22 cellular contexts compared by ENCODE assay signal in the genomic region with DNA sequence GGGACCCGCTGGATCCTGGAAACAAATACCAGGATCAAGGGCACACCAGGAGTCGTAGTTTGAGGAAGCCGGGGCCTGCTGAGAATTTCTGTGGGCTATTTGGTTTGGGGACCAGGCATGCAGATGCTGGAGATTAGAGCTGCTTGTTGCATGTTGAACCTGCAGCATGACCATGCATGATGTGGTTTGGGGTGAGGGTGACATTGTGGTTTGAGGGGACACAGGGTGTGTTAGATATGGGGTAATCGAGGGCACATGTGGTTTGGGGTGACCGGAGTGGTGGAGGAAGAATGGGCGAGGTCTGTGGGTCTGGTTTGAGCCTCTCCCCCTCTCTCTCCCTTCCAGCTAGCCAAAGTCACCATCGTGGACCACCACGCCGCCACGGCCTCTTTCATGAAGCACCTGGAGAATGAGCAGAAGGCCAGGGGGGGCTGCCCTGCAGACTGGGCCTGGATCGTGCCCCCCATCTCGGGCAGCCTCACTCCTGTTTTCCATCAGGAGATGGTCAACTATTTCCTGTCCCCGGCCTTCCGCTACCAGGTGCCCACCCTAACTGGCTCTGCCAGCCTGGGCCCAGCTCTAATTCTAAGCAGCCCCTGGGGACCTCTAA. TPM values are rescaled to one million over a fixed set of nuclear protein-coding genes. Genes with fewer than 3 reads are reported as not detected.
"Had no signal": no experiment of that assay in that cellular context is flagged by ENCODE, and none has a peak within 500 bp of the region (broad histone marks: within the 10 kb centered on the region; RNA-seq: fewer than 3 reads in every experiment).

No MANE protein-coding gene starts in this region.

- H3K27ac ChIP-seq: coronary artery, hepatocyte, parathyroid adenoma, prostate gland, right lobe of liver, tibial artery, upper lobe of right lung, vagina had no signal

- H3K27ac Mint-ChIP-seq: endodermal cell; natural killer cell treated with Interleukin-12 subunit alpha and Interleukin-12 subunit beta and Interleukin-15 and Interleukin-18, amount 100 ng/mL, for 72 hours; stimulated activated memory B cell treated with anti-CD40 and anti-IgM and Interleukin-4, amounts not matched to agents 10 μg/mL and 1 μg/mL and 100 μg/mL, for 72 hours; stimulated activated naive CD8-positive, alpha-beta T cell treated with anti-CD3 and anti-CD28 coated beads, Interleukin-15, Interleukin-2, amounts not matched to agents 100 ng/mL and 50 ng/mL, for 24 hours had no signal

- H3K4me3 ChIP-seq: coronary artery, hepatocyte, prostate gland, right lobe of liver, spleen, tibial artery, upper lobe of right lung, vagina had no signal

- H3K27me3 ChIP-seq: hepatocyte, right lobe of liver, upper lobe of right lung, vagina had no signal

- H3K9me3 ChIP-seq: prostate gland, right lobe of liver, spleen, tibial artery, upper lobe of right lung, vagina had no signal

- H2AFZ ChIP-seq: hepatocyte, parathyroid adenoma had no signal

- H3K4me1 ChIP-seq: parathyroid adenoma, prostate gland, right lobe of liver, tibial artery had no signal

- H3K9ac ChIP-seq: parathyroid adenoma had no signal

- H3K4me2 ChIP-seq: hepatocyte had no signal

- H3K9me3 Mint-ChIP-seq: endodermal cell; natural killer cell treated with Interleukin-12 subunit alpha and Interleukin-12 subunit beta and Interleukin-15 and Interleukin-18, amount 100 ng/mL, for 72 hours; stimulated activated memory B cell treated with anti-CD40 and anti-IgM and Interleukin-4, amounts not matched to agents 10 μg/mL and 1 μg/mL and 100 μg/mL, for 72 hours; stimulated activated naive CD8-positive, alpha-beta T cell treated with anti-CD3 and anti-CD28 coated beads, Interleukin-15, Interleukin-2, amounts not matched to agents 100 ng/mL and 50 ng/mL, for 24 hours had no signal

- H3K4me3 Mint-ChIP-seq: endodermal cell; natural killer cell treated with Interleukin-12 subunit alpha and Interleukin-12 subunit beta and Interleukin-15 and Interleukin-18, amount 100 ng/mL, for 72 hours; stimulated activated memory B cell treated with anti-CD40 and anti-IgM and Interleukin-4, amounts not matched to agents 10 μg/mL and 1 μg/mL and 100 μg/mL, for 72 hours; stimulated activated naive CD8-positive, alpha-beta T cell treated with anti-CD3 and anti-CD28 coated beads, Interleukin-15, Interleukin-2, amounts not matched to agents 100 ng/mL and 50 ng/mL, for 24 hours had no signal

- H3K4me1 Mint-ChIP-seq: endodermal cell had no signal

- H3K36me3 ChIP-seq: prostate gland, right lobe of liver, tibial artery, upper lobe of right lung, vagina had no signal

- DNase-seq: effector CD4-positive, alpha-beta T cell; endodermal cell; foreskin melanocyte; head of caudate nucleus; kidney glomerular epithelial cell; mammary epithelial cell; right lobe of liver; spleen; stimulated activated CD4-positive, alpha-beta T cell treated with anti-CD3 and anti-CD28 coated beads, Interleukin-15, amount 100 ng/mL, for 24 hours; stimulated activated CD4-positive, alpha-beta T cell treated with anti-CD3 and anti-CD28 coated beads, Interleukin-1b, Interleukin-23, amount 100 ng/mL, for 48 hours; stimulated activated CD4-positive, alpha-beta T cell treated with anti-CD3 and anti-CD28 coated beads, Interleukin-4, amount 100 ng/mL, for 24 hours; tibial artery; upper lobe of right lung had no signal

- ATAC-seq: natural killer cell treated with Interleukin-12 subunit alpha and Interleukin-12 subunit beta and Interleukin-15 and Interleukin-18, amount 100 ng/mL, for 72 hours; right lobe of liver; stimulated activated memory B cell treated with anti-CD40 and anti-IgM and Interleukin-4, amounts not matched to agents 10 μg/mL and 1 μg/mL and 100 μg/mL, for 72 hours; upper lobe of right lung had no signal

- H3K36me3 Mint-ChIP-seq: natural killer cell treated with Interleukin-12 subunit alpha and Interleukin-12 subunit beta and Interleukin-15 and Interleukin-18, amount 100 ng/mL, for 72 hours; stimulated activated memory B cell treated with anti-CD40 and anti-IgM and Interleukin-4, amounts not matched to agents 10 μg/mL and 1 μg/mL and 100 μg/mL, for 72 hours had no signal

RNA-seq across cellular contexts. Expression of gene KCNH2, which starts 22.9 kb away (rescaled TPM):
- total RNA-seq: dermis microvascular lymphatic vessel endothelial cell had no signal
- polyA plus RNA-seq: mammary epithelial cell had no signal
